ENCODE assay signal across 8 cellular contexts in genomic region chr7:44797329-44798258, GRCh38. TPM values are rescaled to one million over a fixed set of nuclear protein-coding genes. Genes with fewer than 3 reads are reported as not detected.
A peak's percentile ranks its signal among the peaks of the same experiment; 100 is the strongest.
DNase-seq lines count a peak whose midpoint lies in the region; ATAC-seq and TF ChIP-seq lines count a peak whose summit lies in the region.

No MANE protein-coding gene starts in this region.

- peak overlapping the region; percentile 100 for H3K4me3 Mint-ChIP-seq in endothelial cell (ENCODE audit: unreplicated experiment)

- H3K4me2 ChIP-seq in OCI-LY1 (ENCODE audit: low read length) = peak overlapping the region; percentile 99

- H3K4me3 ChIP-seq in OCI-LY1 (ENCODE audit: low read depth, low read length, poor library complexity, severe bottlenecking) = peak overlapping the region; percentile 80
- H3K4me3 ChIP-seq in mesodermal cell (ENCODE audit: extremely low read depth, insufficient read depth, low read length, poor library complexity, severe bottlenecking) = peak overlapping the region; percentile 89

- peaks cover 18% of the 10 kb centered on the region for H3K4me1 Mint-ChIP-seq in endothelial cell (ENCODE audit: unreplicated experiment)

- H3K4me1 ChIP-seq in OCI-LY1 (ENCODE audit: insufficient read depth, low read length, severe bottlenecking) (peaks cover 25% of the 10 kb centered on the region), mesodermal cell (ENCODE audit: control insufficient read depth, insufficient read depth, low read length, poor library complexity, severe bottlenecking) (peaks cover 13% of the 10 kb centered on the region)

- peak overlapping the region; percentile 87 for H3K27ac ChIP-seq in OCI-LY1 (ENCODE audit: low read depth, low read length, poor library complexity, severe bottlenecking)
- peak overlapping the region; percentile 99 for H3K27ac ChIP-seq in mesodermal cell (ENCODE audit: low read depth, low read length, severe bottlenecking)

- H4K20me1 ChIP-seq in OCI-LY1 (ENCODE audit: insufficient read depth, low read length) = 0 out of 2 replicates have a peak, but pooled peaks cover 6% of the 10 kb centered on the region

- no peak overlapping the region for H2AFZ ChIP-seq in OCI-LY1 (ENCODE audit: low read length)

- H3K27me3 Mint-ChIP-seq in endothelial cell (ENCODE audit: unreplicated experiment) = peaks cover 13% of the 10 kb centered on the region

- peaks cover 31% of the 10 kb centered on the region for H3F3A ChIP-seq in OCI-LY1 (ENCODE audit: insufficient read depth, low read length)

- peak; percentile 46 for ATAC-seq in GM21390 (IDR thresholded peaks at IDR 0.05; ENCODE audit: unreplicated experiment)

- H3K27ac Mint-ChIP-seq in endothelial cell (ENCODE audit: unreplicated experiment) = peak overlapping the region; percentile 99

- H3K9me3 Mint-ChIP-seq in endothelial cell (ENCODE audit: unreplicated experiment) = no peaks in the 10 kb centered on the region

- no peaks in the 10 kb centered on the region for H3K27me3 ChIP-seq in OCI-LY1 (ENCODE audit: insufficient read depth, low read length)

- TF ChIP-seq CTCF in OCI-LY1 (IDR thresholded peaks at IDR 0.05; ENCODE audit: low read length) (peak; percentile 77), endothelial cell (IDR thresholded peaks at IDR 0.05; ENCODE audit: unreplicated experiment) (peak; percentile 50)

- H3K9me3 ChIP-seq in OCI-LY1 (ENCODE audit: low read length) (no peaks in the 10 kb centered on the region), mesodermal cell (ENCODE audit: control insufficient read depth, low read length) (no peaks in the 10 kb centered on the region)

- peak; percentile 87 for DNase-seq in COLO829 (ENCODE audit: low spot score)
- peak; percentile 75 for DNase-seq in HuH-7 (ENCODE audit: low spot score)
- peak; percentile 71 for DNase-seq in activated T-cell treated with anti-CD3 and anti-CD28 coated beads for 1 hour (ENCODE audit: low read depth)
- DNase-seq in endothelial cell (ENCODE audit: low spot score) = peak; percentile 82
- peak; percentile 61 for DNase-seq in stimulated activated CD8-positive, alpha-beta memory T cell treated with anti-CD3 and anti-CD28 coated beads, Interleukin-15, amount 100 ng/mL, for 1 hour (ENCODE audit: low read depth)

- H3K9ac ChIP-seq in OCI-LY1 (ENCODE audit: low read length) = peak overlapping the region; percentile 90

- H3K9me2 ChIP-seq in OCI-LY1 (ENCODE audit: low read depth, low read length) = no peaks in the 10 kb centered on the region

- H3K79me2 ChIP-seq in OCI-LY1 (ENCODE audit: insufficient read depth, low read length) = peaks cover 32% of the 10 kb centered on the region

- peaks cover 60% of the 10 kb centered on the region for H3K36me3 ChIP-seq in OCI-LY1 (ENCODE audit: insufficient read depth, low read length)
- H3K36me3 ChIP-seq in mesodermal cell (ENCODE audit: control insufficient read depth, insufficient read depth, low read length) = peaks cover 51% of the 10 kb centered on the region

- H3K36me3 Mint-ChIP-seq in endothelial cell (ENCODE audit: low read depth, unreplicated experiment) = peaks cover 35% of the 10 kb centered on the region

- 0 to 4% methylated on average over 11 to 20 of the region's 26 CpGs for whole genome bisulfite sequencing in mesodermal cell (ENCODE audit: insufficient coverage in 2 of 2), 2 experiments

RNA-seq across cellular contexts. Expression of gene PPIA, which starts 1.1 kb away (rescaled TPM):
- 1,721 TPM for total RNA-seq in endothelial cell (ENCODE audit: unreplicated experiment)
- polyA plus RNA-seq in mesodermal cell (2013, experiment 1 of 2) = 2,690 TPM
- 2,516 TPM for polyA plus RNA-seq in mesodermal cell (2013, experiment 2 of 2)

RNA-seq across cellular contexts. Expression of gene ZMIZ2, which starts 48.9 kb away (rescaled TPM):
- 70.9 TPM for total RNA-seq in endothelial cell (ENCODE audit: unreplicated experiment)
- 41.6 TPM for polyA plus RNA-seq in mesodermal cell (2013, experiment 1 of 2)
- polyA plus RNA-seq in mesodermal cell (2013, experiment 2 of 2) = 33.6 TPM

RNA-seq across cellular contexts. Expression of gene H2AZ2, which starts 50.3 kb away (rescaled TPM):
- 157 TPM for total RNA-seq in endothelial cell (ENCODE audit: unreplicated experiment)
- polyA plus RNA-seq in mesodermal cell (2013, experiment 1 of 2) = 206 TPM
- polyA plus RNA-seq in mesodermal cell (2013, experiment 2 of 2) = 224 TPM

Comparison
In these comparisons a context has a peak if more than half of its experiments do, and no peak if none do; other contexts are left out.
1. Peak in every context shown above with its lines: DNase-seq, ATAC-seq, H3K4me3 ChIP-seq and H3K27ac ChIP-seq.